8 cellular contexts compared by ENCODE assay signal in genomic region chr3:14431928-14432834, GRCh38. TPM values are rescaled to one million over a fixed set of nuclear protein-coding genes. Genes with fewer than 3 reads are reported as not detected.
DNase-seq lines count a peak whose midpoint lies in the region; ATAC-seq and TF ChIP-seq lines count a peak whose summit lies in the region.

No MANE protein-coding gene starts in this region.

- peak; percentile 84 for ATAC-seq in CD4-positive, alpha-beta T cell (ENCODE audit: poor library complexity)
- ATAC-seq in GM19397 (IDR thresholded peaks at IDR 0.05; ENCODE audit: unreplicated experiment), result peak; percentile 84
- ATAC-seq in HG03469 (IDR thresholded peaks at IDR 0.05; ENCODE audit: unreplicated experiment), result peak; percentile 58
- ATAC-seq in Right ventricle myocardium inferior, result peak; percentile 86

- DNase-seq in CD4-positive, alpha-beta T cell, result peak; percentile 84 to 94 (median 92)
- DNase-seq in SJCRH30 (peak; percentile 83 to 88), Right ventricle myocardium inferior (ENCODE audit: missing footprints) (peak; percentile 95), prostate gland (ENCODE audit: low spot score) (peak; percentile 68)
- DNase-seq in activated naive CD4-positive, alpha-beta T cell treated with Interleukin-2 at 50 U/mL for 16 hours, result peak; percentile 96

- H3K36me3 ChIP-seq in SJCRH30, result no peaks in the 10 kb centered on the region
- no peaks in the 10 kb centered on the region for H3K36me3 ChIP-seq in prostate gland
- no peaks in the 10 kb centered on the region for H3K36me3 ChIP-seq in urinary bladder (ENCODE audit: insufficient read depth)

- 56% methylated on average over 14 of the region's 14 CpGs for WGBS in prostate gland
- WGBS in urinary bladder, result 65% methylated on average over 14 of the region's 14 CpGs

- no peaks in the 10 kb centered on the region for H3K27me3 ChIP-seq in CD4-positive, alpha-beta T cell (ENCODE audit: control insufficient read depth, insufficient read depth, low read length)
- H3K27me3 ChIP-seq in SJCRH30 (no peaks in the 10 kb centered on the region), prostate gland (replicated peaks; ENCODE audit: insufficient read depth) (no peaks in the 10 kb centered on the region)

- H3K27ac ChIP-seq in CD4-positive, alpha-beta T cell (ENCODE audit: low read depth, low read length), result peak overlapping the region; percentile 92
- H3K27ac ChIP-seq in SJCRH30 (peak overlapping the region; percentile 52), prostate gland (no peak overlapping the region), urinary bladder (ENCODE audit: low read depth) (peak overlapping the region; percentile 39)

- H3K4me1 Mint-ChIP-seq in CD4-positive, alpha-beta T cell (ENCODE audit: low read depth), result peaks cover 92% of the 10 kb centered on the region

- no peaks in the 10 kb centered on the region for H3K27me3 Mint-ChIP-seq in CD4-positive, alpha-beta T cell

- no peak for TF ChIP-seq CTCF in CD4-positive, alpha-beta T cell (IDR thresholded peaks at IDR 0.05)
- no peak for TF ChIP-seq CTCF in prostate gland (IDR thresholded peaks at IDR 0.05)

- no peaks in the 10 kb centered on the region for H3K36me3 Mint-ChIP-seq in CD4-positive, alpha-beta T cell (ENCODE audit: low read depth)

- TF ChIP-seq POLR2A in prostate gland (IDR thresholded peaks at IDR 0.05), result no peak

- intact Hi-C loops in CD4-positive, alpha-beta T cell (cut with DNase I, micrococcal nuclease), result loop anchor here (1.0 to 10.0 kb wide), 6 partner anchors 30 to 1947 kb away; partner anchors contain the start of genes LSM3 (in 2 of the 2), SLC6A6 (in 2 of the 2), XPC (in 2 of the 2) and CCDC174 (in 1 of the 2)
- intact Hi-C loops in Right ventricle myocardium inferior (cut with DNase I), result no loop called here
- intact Hi-C loops in prostate gland (cut with DNase I), result no loop called here

- POLR2A ChIA-PET in CD4-positive, alpha-beta T cell (lab: Charles Lee), result interaction anchor here (0.6 to 5.6 kb wide), 17 partner anchors 10 to 1591 kb away, joined by 3 to 107 read pairs (median 5); partner anchors contain the start of genes CCDC174, CHCHD4, LSM3 and RBSN

- CTCF ChIA-PET in CD4-positive, alpha-beta T cell (lab: Charles Lee), result interaction anchor here (0.9 to 6.7 kb wide), 5 partner anchors 28 to 1014 kb away, joined by 3 to 42 read pairs (median 4); partner anchors contain the start of gene SLC6A6

- H3K4me3 Mint-ChIP-seq in CD4-positive, alpha-beta T cell, result peak overlapping the region; percentile 60

- peak overlapping the region; percentile 98 for H3K27ac Mint-ChIP-seq in CD4-positive, alpha-beta T cell

- H3K4me3 ChIP-seq in SJCRH30 (no peak overlapping the region), prostate gland (no peak overlapping the region), urinary bladder (ENCODE audit: low read depth, low read length) (no peak overlapping the region)

- H3K4me1 ChIP-seq in SJCRH30 (peaks cover 27% of the 10 kb centered on the region), prostate gland (replicated peaks) (no peaks in the 10 kb centered on the region), urinary bladder (ENCODE audit: insufficient read depth) (peaks cover 2% of the 10 kb centered on the region)

- no peaks in the 10 kb centered on the region for H3K9me3 ChIP-seq in CD4-positive, alpha-beta T cell (ENCODE audit: control insufficient read depth, low read length)
- H3K9me3 ChIP-seq in SJCRH30 (replicated peaks) (no peaks in the 10 kb centered on the region), prostate gland (no peaks in the 10 kb centered on the region)

- no peaks in the 10 kb centered on the region for H3K9me3 Mint-ChIP-seq in CD4-positive, alpha-beta T cell

RNA-seq across cellular contexts. Expression of gene SLC6A6, which starts 29.8 kb away (rescaled TPM):
- total RNA-seq in CD4-positive, alpha-beta T cell, result 10 to 100 TPM; 27.8 to 31.2 TPM
- total RNA-seq in SJCRH30 (2014; rRNA removed; shearing (Covaris generic)), result 10.5 and 10.9 TPM in 2 replicates
- 14.3 TPM for total RNA-seq in Right ventricle myocardium inferior
- total RNA-seq in prostate gland, result 10 to 100 TPM in 1 of 2 donors, 1 to 10 TPM in 1; 6.9 to 24.5 TPM
- total RNA-seq in urinary bladder, result 9.2 TPM
- 8.0 TPM for polyA plus RNA-seq in urinary bladder

Comparison
In these comparisons a context has a peak if more than half of its experiments do, and no peak if none do; other contexts are left out.
1. H3K27ac ChIP-seq: peak in CD4-positive, alpha-beta T cell (single experiment), SJCRH30 (single experiment) and urinary bladder (single experiment); none in prostate gland (0 of 2).
2. intact Hi-C loops: an anchor here in CD4-positive, alpha-beta T cell (1.0 to 10.0 kb wide); none called in Right ventricle myocardium inferior and prostate gland.
3. Peak in every context shown above with its lines, with median percentiles within 50 percentile points of each other: ATAC-seq and DNase-seq.